8 cellular contexts compared by ENCODE assay signal in the genomic region with DNA sequence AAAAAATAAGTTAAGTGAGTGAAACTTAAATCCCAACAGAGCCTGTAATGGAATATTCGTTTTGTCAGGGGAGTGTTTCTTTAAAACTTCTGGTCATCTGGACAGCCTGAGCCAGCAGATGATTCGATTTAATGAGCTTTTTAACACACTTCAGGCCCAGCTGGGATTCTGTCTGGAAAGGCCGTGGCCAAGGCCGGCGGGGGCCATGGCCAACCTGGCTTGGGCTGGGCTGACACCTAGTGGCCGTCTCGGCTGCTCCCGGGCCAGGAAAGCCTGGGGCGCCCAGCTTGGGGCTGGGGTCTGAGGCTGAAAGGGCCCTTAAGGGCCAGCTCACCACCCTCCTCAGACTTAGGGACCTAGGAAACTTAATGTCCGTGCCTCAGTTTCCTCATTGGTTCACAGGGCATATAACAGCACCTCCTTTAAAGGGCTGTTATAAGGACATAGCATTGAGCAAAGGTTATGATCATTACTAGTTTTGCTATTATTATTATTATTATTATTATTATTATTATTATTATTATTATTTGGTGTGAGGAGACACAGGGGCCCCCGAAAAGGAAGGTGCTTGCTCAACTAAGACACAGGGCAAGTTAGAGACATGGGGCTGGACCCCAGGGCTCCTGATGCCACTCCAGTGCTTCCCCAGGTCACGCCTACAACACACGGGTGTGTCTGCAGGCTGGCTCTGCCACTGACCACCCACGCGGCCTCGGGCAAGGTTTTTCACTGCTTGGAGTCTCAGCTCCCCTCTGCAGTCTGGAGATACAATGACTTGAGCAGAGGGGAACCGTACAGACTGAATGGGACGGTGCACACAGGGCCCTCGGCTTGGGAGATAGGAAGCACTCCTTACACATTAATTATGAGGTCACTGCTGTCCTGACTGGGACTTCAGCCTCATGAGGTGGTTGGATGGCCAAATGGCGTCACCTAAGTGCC.
DNase-seq lines count a peak whose midpoint lies in the region; ATAC-seq and TF ChIP-seq lines count a peak whose summit lies in the region.

No MANE protein-coding gene starts in this region.

- TF ChIP-seq EP300 in gastroesophageal sphincter (IDR thresholded peaks at IDR 0.05), result no peak

- H3K9me3 ChIP-seq in SJCRH30 (replicated peaks) (no peaks in the 10 kb centered on the region), gastroesophageal sphincter (no peaks in the 10 kb centered on the region)

- H3K27me3 ChIP-seq in SJCRH30 (no peaks in the 10 kb centered on the region), gastroesophageal sphincter (no peaks in the 10 kb centered on the region)

- 15 to 46% methylated on average over 6 of the region's 20 CpGs for WGBS in gastroesophageal sphincter (ENCODE audit: low coverage in 1 of 2), 2 donors

- H3K4me1 ChIP-seq in SJCRH30, result no peaks in the 10 kb centered on the region
- peaks cover 0 to 12% (median 0%) of the 10 kb centered on the region in 3 donors for H3K4me1 ChIP-seq in gastroesophageal sphincter

- no peak for TF ChIP-seq POLR2A in gastroesophageal sphincter (IDR thresholded peaks at IDR 0.05)

- TF ChIP-seq CTCF in gastroesophageal sphincter (IDR thresholded peaks at IDR 0.05), result peak; percentile 59 to 89 (median 73)

- ATAC-seq in Right ventricle myocardium inferior (peak; percentile 85), gastroesophageal sphincter (peak; percentile 78), GM21528 (IDR thresholded peaks at IDR 0.05; ENCODE audit: low FRiP score, unreplicated experiment) (no peak), HG02588 (IDR thresholded peaks at IDR 0.05; ENCODE audit: unreplicated experiment) (no peak)

- H3K36me3 ChIP-seq in SJCRH30 (peaks cover 71% of the 10 kb centered on the region), gastroesophageal sphincter (peaks cover 0 to 73% of the 10 kb centered on the region in 2 donors)

- no peak overlapping the region for H3K27ac ChIP-seq in SJCRH30
- H3K27ac ChIP-seq in gastroesophageal sphincter, result peak overlapping the region in 2 of 4 donors; percentile 18

- intact Hi-C loops in Right ventricle myocardium inferior (cut with DNase I), result loop anchor here (5.0 kb wide), 3 partner anchors 260 to 745 kb away; no protein-coding TSS in a partner anchor
- intact Hi-C loops in cardiac septum (cut with DNase I), result loop anchor here (5.0 to 10.0 kb wide), 2 partner anchors 318 to 745 kb away; no protein-coding TSS in a partner anchor

- H3K4me3 ChIP-seq in SJCRH30 (no peak overlapping the region), gastroesophageal sphincter (no peak overlapping the region)

- DNase-seq in Right ventricle myocardium inferior (ENCODE audit: missing footprints) (peak; percentile 75), cardiac septum (ENCODE audit: low spot score) (no peak), SJCRH30 (peak; percentile 52 to 69), putamen (ENCODE audit: low spot score) (peak; percentile 47), H4 (ENCODE audit: low spot score) (no peak)

Comparison
In these comparisons a context has a peak if more than half of its experiments do, and no peak if none do; other contexts are left out.
1. DNase-seq: peak in Right ventricle myocardium inferior (single experiment), SJCRH30 (2 of 2) and putamen (single experiment); none in cardiac septum (single experiment) and H4 (single experiment).
2. ATAC-seq: peak in Right ventricle myocardium inferior (single experiment) and gastroesophageal sphincter (single experiment); none in GM21528 (single experiment) and HG02588 (single experiment).